In genomic region chr22:26573026-26573662, GRCh38 we compare ENCODE assay signal across 1 cellular context.
TF ChIP-seq lines count a peak whose summit lies in the region.

No MANE protein-coding gene starts in this region.

TF ChIP-seq in GM23338, 12 proteins besides CTCF, POLR2A, EP300 and RAD21 (continued from another document):
- TF ChIP-seq REST (IDR thresholded peaks at IDR 0.05; ENCODE audit: unreplicated experiment) (no peak), NANOG (IDR thresholded peaks at IDR 0.05; ENCODE audit: borderline replicate concordance) (no peak)
TF ChIP-seq in GM23338: peak in this region for 0.
